16 cellular contexts compared by ENCODE assay signal in the genomic region with DNA sequence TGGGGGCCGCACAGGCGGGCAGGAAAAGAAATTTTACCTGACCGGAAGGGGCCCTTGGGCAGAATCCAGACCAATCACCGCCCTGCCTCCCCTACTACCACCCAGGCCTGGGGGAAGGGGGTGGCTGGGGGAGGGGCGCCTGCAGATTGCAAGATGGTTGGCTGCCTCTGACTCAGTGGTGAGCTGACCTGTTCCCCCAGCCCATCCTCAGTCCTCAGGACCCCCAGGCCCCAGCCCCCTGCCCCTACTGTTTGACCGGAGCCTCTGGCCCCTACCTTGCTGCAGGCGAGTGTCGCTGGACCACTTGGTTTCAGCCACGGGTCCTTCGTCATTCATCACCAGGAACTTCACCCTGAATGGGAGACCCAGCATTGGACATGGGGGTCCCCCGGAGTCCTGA. TPM values are rescaled to one million over a fixed set of nuclear protein-coding genes. Genes with fewer than 3 reads are reported as not detected.
DNase-seq lines count a peak whose midpoint lies in the region; ATAC-seq and TF ChIP-seq lines count a peak whose summit lies in the region.
"Not testable (repeated sequence)": the region's sequence is repeated elsewhere in the genome, so short reads cannot be mapped to it uniquely, and the experiment has no call there.
"Had no signal": no experiment of that assay in that cellular context is flagged by ENCODE, and none has a peak within 500 bp of the region (broad histone marks: within the 10 kb centered on the region; RNA-seq: fewer than 3 reads in every experiment).

No MANE protein-coding gene starts in this region.

- 79 to 95% (median 89%) methylated on average over 4 to 8 of the region's 11 CpGs for WGBS in ovary, 3 donors

- peak; percentile 9 for ATAC-seq in GM18498 (IDR thresholded peaks at IDR 0.05; ENCODE audit: unreplicated experiment)
- peak; percentile 6 for ATAC-seq in HG02763 (IDR thresholded peaks at IDR 0.05; ENCODE audit: unreplicated experiment)
- peak; percentile 11 for ATAC-seq in Panc1
- peak; percentile 12 for ATAC-seq in activated CD8-positive, alpha-beta memory T cell treated with anti-CD3 and anti-CD28 coated beads, Interleukin-2, amount 10 ng/mL, durations not matched to agents 7 days and 5 days
- ATAC-seq in left colon, result peak; percentile 5

- in situ Hi-C loops in Panc1 (cut with HindIII; ENCODE audit: low pct_unique_long_range_greater_than_20kb, low sequenced_read_pairs), result not testable (repeated sequence)

- H3K9me3 ChIP-seq in Panc1 (ENCODE audit: control insufficient read depth, insufficient read depth, low read depth, low read length); ovary: not testable (repeated sequence)

- H3K27ac Mint-ChIP-seq in activated CD8-positive, alpha-beta memory T cell treated with anti-CD3 and anti-CD28 coated beads, Interleukin-2, amount 10 ng/mL, durations not matched to agents 7 days and 5 days, result not testable (repeated sequence)

- not testable (repeated sequence) for H3K27ac ChIP-seq in Panc1 (ENCODE audit: low read length); ovary

- not testable (repeated sequence) for BruUV-seq in Panc1 (replicated peaks; lab: Mats Ljungman, UMichigan)

- not testable (repeated sequence) for TF ChIP-seq POLR2A in ovary (IDR thresholded peaks at IDR 0.05)

- not testable (repeated sequence) for TF ChIP-seq EP300 in ovary (IDR thresholded peaks at IDR 0.05)

- not testable (repeated sequence) for H3K4me1 Mint-ChIP-seq in activated CD8-positive, alpha-beta memory T cell treated with anti-CD3 and anti-CD28 coated beads, Interleukin-2, amount 10 ng/mL, durations not matched to agents 7 days and 5 days

- H3K4me1 ChIP-seq in Panc1 (ENCODE audit: control insufficient read depth, insufficient read depth, low read length); ovary (ENCODE audit: insufficient read depth): not testable (repeated sequence)

- not testable (repeated sequence) for H3K9me3 Mint-ChIP-seq in activated CD8-positive, alpha-beta memory T cell treated with anti-CD3 and anti-CD28 coated beads, Interleukin-2, amount 10 ng/mL, durations not matched to agents 7 days and 5 days (ENCODE audit: low read depth)

- H3K27me3 Mint-ChIP-seq in activated CD8-positive, alpha-beta memory T cell treated with anti-CD3 and anti-CD28 coated beads, Interleukin-2, amount 10 ng/mL, durations not matched to agents 7 days and 5 days, result not testable (repeated sequence)

- POLR2A ChIA-PET in Panc1 (lab: Charles Lee), result not testable (repeated sequence)

- TF ChIP-seq CTCF in Panc1 (IDR thresholded peaks at IDR 0.05); epithelial cell of esophagus (IDR thresholded peaks at IDR 0.05; ENCODE audit: insufficient read depth, low read depth, low read length, missing control alignments); ovary (IDR thresholded peaks at IDR 0.05): not testable (repeated sequence)

- intact Hi-C loops in Panc1 (cut with micrococcal nuclease; ENCODE audit: unreplicated experiment); left colon (cut with DNase I, micrococcal nuclease); ovary (cut with DNase I): not testable (repeated sequence)

- CTCF ChIA-PET in Panc1 (lab: Charles Lee); activated CD8-positive, alpha-beta memory T cell treated with anti-CD3 and anti-CD28 coated beads, Interleukin-2, amount 10 ng/mL, durations not matched to agents 7 days and 5 days (lab: Charles Lee): not testable (repeated sequence)

- H3K36me3 ChIP-seq in Panc1 (ENCODE audit: control insufficient read depth, insufficient read depth, low read length); ovary: not testable (repeated sequence)

- not testable (repeated sequence) for H3K4me3 Mint-ChIP-seq in activated CD8-positive, alpha-beta memory T cell treated with anti-CD3 and anti-CD28 coated beads, Interleukin-2, amount 10 ng/mL, durations not matched to agents 7 days and 5 days

- not testable (repeated sequence) for DNase-seq in Panc1 (ENCODE audit: low read depth, low spot score); activated CD8-positive, alpha-beta memory T cell treated with anti-CD3 and anti-CD28 coated beads, Interleukin-2, amount 10 ng/mL, durations not matched to agents 7 days and 5 days
- peak; percentile 0 for DNase-seq in epithelial cell of esophagus (ENCODE audit: low read depth)
- DNase-seq in left colon, result peak; percentile 6 to 15
- DNase-seq in ovary, result peak in 3 of 5 donors; percentile 30 to 37 (median 32)
- DNase-seq in ureter (ENCODE audit: low spot score), result peak; percentile 42

- H3K4me3 ChIP-seq in Panc1 (ENCODE audit: low read depth in 2 of 2, low read length in 2 of 2); epithelial cell of esophagus (ENCODE audit: low read length); ovary: not testable (repeated sequence)

- H3K36me3 Mint-ChIP-seq in activated CD8-positive, alpha-beta memory T cell treated with anti-CD3 and anti-CD28 coated beads, Interleukin-2, amount 10 ng/mL, durations not matched to agents 7 days and 5 days, result not testable (repeated sequence)

- not testable (repeated sequence) for H3K27me3 ChIP-seq in Panc1 (ENCODE audit: control insufficient read depth, insufficient read depth, low read length); ovary

RNA-seq across cellular contexts. Expression of a gene that starts 3.7 kb away (rescaled TPM):
- total RNA-seq in Panc1 (2021; ENCODE audit: unreplicated experiment) (23.1 TPM), left colon (10 to 100 TPM in 1 of 2 donors, 1 to 10 TPM in 1; 6.3 to 27.5 TPM), ovary (10 to 100 TPM in 6 of 7 donors, 1 to 10 TPM in 1; 7.3 to 52.7 (median 18.1) TPM), ureter (292 TPM)
- 7.6 TPM for polyA plus RNA-seq in Panc1 (2012; ENCODE audit: insufficient read length)
- total RNA-seq in activated CD8-positive, alpha-beta memory T cell treated with anti-CD3 and anti-CD28 coated beads, Interleukin-2, amount 10 ng/mL, durations not matched to agents 7 days and 5 days, result 10 to 100 TPM; 20.8 to 30.7 TPM
- polyA plus RNA-seq in ovary, result 10 to 100 TPM in 1 of 2 donors, 1 to 10 TPM in 1; 8.3 to 44.1 TPM

RNA-seq across cellular contexts. Expression of a gene that starts 11.3 kb away (rescaled TPM):
- total RNA-seq in Panc1 (2021; ENCODE audit: unreplicated experiment), result not detected
- polyA plus RNA-seq in Panc1 (2012; ENCODE audit: insufficient read length), result 0.76 TPM
- total RNA-seq in activated CD8-positive, alpha-beta memory T cell treated with anti-CD3 and anti-CD28 coated beads, Interleukin-2, amount 10 ng/mL, durations not matched to agents 7 days and 5 days, result not detected
- not detected for total RNA-seq in left colon
- total RNA-seq in ovary, result not detected
- polyA plus RNA-seq in ovary, result not detected
- total RNA-seq in ureter, result not detected
- total RNA-seq: esophagus muscularis mucosa, gastroesophageal sphincter, HFFc6, HT1080, lung, subcutaneous adipose tissue had no signal
- polyA plus RNA-seq: adipose tissue, AG04450, lung had no signal

RNA-seq across cellular contexts. Expression of a gene that starts 22.3 kb away (rescaled TPM):
- 7.1 TPM for total RNA-seq in Panc1 (2021; ENCODE audit: unreplicated experiment)
- polyA plus RNA-seq in Panc1 (2012; ENCODE audit: insufficient read length), result 14.6 TPM
- total RNA-seq in activated CD8-positive, alpha-beta memory T cell treated with anti-CD3 and anti-CD28 coated beads, Interleukin-2, amount 10 ng/mL, durations not matched to agents 7 days and 5 days, result 10 to 100 TPM; 29.2 to 39.3 TPM
- total RNA-seq in left colon, result 10 to 100 TPM; 16.7 to 31.9 TPM
- 10 to 100 TPM; 24.7 to 99.3 (median 51.2) TPM for total RNA-seq in ovary
- polyA plus RNA-seq in ovary, result 10 to 100 TPM; 10.1 to 58.1 TPM
- total RNA-seq in ureter, result 76.5 TPM

RNA-seq across cellular contexts. Expression of a gene that starts 32.6 kb away (rescaled TPM):
- total RNA-seq in Panc1 (2021; ENCODE audit: unreplicated experiment) (10.0 TPM), left colon (10 to 100 TPM in 1 of 2 donors, 1 to 10 TPM in 1; 7.9 to 11.9 TPM), ovary (1 to 10 TPM in 6 of 7 donors, under 1 TPM in 1; 0.46 to 8.7 (median 5.7) TPM), ureter (17.3 TPM)
- polyA plus RNA-seq in Panc1 (2012; ENCODE audit: insufficient read length), result 0.56 TPM
- 10 to 100 TPM; 15.4 to 15.7 TPM for total RNA-seq in activated CD8-positive, alpha-beta memory T cell treated with anti-CD3 and anti-CD28 coated beads, Interleukin-2, amount 10 ng/mL, durations not matched to agents 7 days and 5 days
- polyA plus RNA-seq in ovary, result 1 to 10 TPM; 2.0 to 3.1 TPM
